ENCODE assay signal across 8 cellular contexts in genomic region chr14:74257988-74258704, GRCh38. TPM values are rescaled to one million over a fixed set of nuclear protein-coding genes. Genes with fewer than 3 reads are reported as not detected.
DNase-seq lines count a peak whose midpoint lies in the region; ATAC-seq and TF ChIP-seq lines count a peak whose summit lies in the region.

No MANE protein-coding gene starts in this region.

- H3K27me3 ChIP-seq in iPS DF 6.9 (ENCODE audit: control insufficient read depth, insufficient read depth, low read length) = peaks cover 3% of the 10 kb centered on the region; the same call in 1 of the 2 replicates
- peaks cover 51% of the 10 kb centered on the region for H3K27me3 ChIP-seq in smooth muscle cell (ENCODE audit: low read depth)

- intact Hi-C loops in activated CD8-positive, alpha-beta T cell treated with anti-CD3 and anti-CD28 coated beads for 36 hours (cut with micrococcal nuclease) = no loop called here

- H4K20me1 ChIP-seq in smooth muscle cell (ENCODE audit: low read depth) = no peaks in the 10 kb centered on the region

- peak overlapping the region; percentile 47 for H3K4me3 ChIP-seq in HFF-Myc (replicated peaks; ENCODE audit: low read depth, low read length)
- peak overlapping the region; percentile 48; the same call in 1 of the 2 replicates for H3K4me3 ChIP-seq in iPS DF 6.9 (ENCODE audit: low read length)
- H3K4me3 ChIP-seq in smooth muscle cell = peak overlapping the region; percentile 80

- H3K4me1 ChIP-seq in iPS DF 6.9 (ENCODE audit: control insufficient read depth, insufficient read depth, low read length) (no peaks in the 10 kb centered on the region), smooth muscle cell (ENCODE audit: low read depth) (peaks cover 5% of the 10 kb centered on the region)

- H3K27me3 Mint-ChIP-seq in activated CD8-positive, alpha-beta T cell treated with anti-CD3 and anti-CD28 coated beads for 36 hours = peaks cover 5% of the 10 kb centered on the region

- H3K27ac Mint-ChIP-seq in activated CD8-positive, alpha-beta T cell treated with anti-CD3 and anti-CD28 coated beads for 36 hours = no peak overlapping the region

- peak overlapping the region; percentile 100 for H3K4me2 ChIP-seq in smooth muscle cell

- H3K4me1 Mint-ChIP-seq in activated CD8-positive, alpha-beta T cell treated with anti-CD3 and anti-CD28 coated beads for 36 hours (ENCODE audit: low read depth) = peaks cover 7% of the 10 kb centered on the region

- H3K4me3 Mint-ChIP-seq in activated CD8-positive, alpha-beta T cell treated with anti-CD3 and anti-CD28 coated beads for 36 hours = peak overlapping the region; percentile 74

- H3K27ac ChIP-seq in iPS DF 6.9 (ENCODE audit: low read length) (no peak overlapping the region), smooth muscle cell (ENCODE audit: low read depth) (no peak overlapping the region)

- no peak for ATAC-seq in activated CD8-positive, alpha-beta T cell treated with anti-CD3 and anti-CD28 coated beads for 36 hours
- ATAC-seq in GM21381 (IDR thresholded peaks at IDR 0.05; ENCODE audit: unreplicated experiment) = no peak

- peak overlapping the region; percentile 79 for H2AFZ ChIP-seq in smooth muscle cell (ENCODE audit: low read depth)

- CTCF ChIA-PET in activated CD8-positive, alpha-beta T cell treated with anti-CD3 and anti-CD28 coated beads for 36 hours (lab: Charles Lee) = interaction anchor here (0.5 to 3.0 kb wide), 7 partner anchors 10 to 582 kb away, joined by 3 to 10 read pairs (median 3); no protein-coding TSS in a partner anchor

- WGBS in iPS DF 6.9 (ENCODE audit: insufficient coverage, insufficient read length) = no CpG with 5 or more reads among the region's 52 CpGs
- 9% methylated on average over 41 of the region's 52 CpGs for WGBS in smooth muscle cell (ENCODE audit: low lambda C conversion rate)

- DNase-seq in HFF-Myc (ENCODE audit: extremely low read depth, low read depth) = no peak
- no peak for DNase-seq in activated CD8-positive, alpha-beta T cell treated with anti-CD3 and anti-CD28 coated beads for 36 hours
- DNase-seq in iPS DF 6.9 (ENCODE audit: low read depth, low spot score) = no peak
- no peak for DNase-seq in smooth muscle cell (lab: John Stamatoyannopoulos, UW; ENCODE audit: unreplicated experiment)
- DNase-seq in NOMO-1 treated with dmso at 0.1 percent for 144 hours (lab: John Stamatoyannopoulos, UW; ENCODE audit: unreplicated experiment) = no peak
- no peak for DNase-seq in SHP77 treated with DMSO at 0.1 percent for 48 hours (lab: John Stamatoyannopoulos, UW)
- DNase-seq in NCI-H2196 treated with DMSO at 0.1 percent for 48 hours (lab: John Stamatoyannopoulos, UW; ENCODE audit: unreplicated experiment) = no peak

- no peaks in the 10 kb centered on the region for H3F3A ChIP-seq in smooth muscle cell (ENCODE audit: low read depth)

- no peaks in the 10 kb centered on the region for H3K36me3 Mint-ChIP-seq in activated CD8-positive, alpha-beta T cell treated with anti-CD3 and anti-CD28 coated beads for 36 hours (ENCODE audit: low read depth)

- POLR2A ChIA-PET in activated CD8-positive, alpha-beta T cell treated with anti-CD3 and anti-CD28 coated beads for 36 hours (lab: Charles Lee) = interaction anchor here (0.9 kb wide), 1 partner anchor 11 kb away, joined by 3 read pairs; no protein-coding TSS in a partner anchor

- no peaks in the 10 kb centered on the region for H3K9me3 Mint-ChIP-seq in activated CD8-positive, alpha-beta T cell treated with anti-CD3 and anti-CD28 coated beads for 36 hours

- no peak for TF ChIP-seq CTCF in HFF-Myc (IDR thresholded peaks at IDR 0.05; ENCODE audit: low read depth, low read length, missing control alignments)
- no peak for TF ChIP-seq CTCF in activated CD8-positive, alpha-beta T cell treated with anti-CD3 and anti-CD28 coated beads for 36 hours (IDR thresholded peaks at IDR 0.05)
- no peak for TF ChIP-seq CTCF in smooth muscle cell (IDR thresholded peaks at IDR 0.05; ENCODE audit: borderline replicate concordance, insufficient read depth, poor library complexity, severe bottlenecking)

- no peaks in the 10 kb centered on the region for H3K79me2 ChIP-seq in smooth muscle cell (ENCODE audit: low read depth)

- H3K36me3 ChIP-seq in iPS DF 6.9 (ENCODE audit: control insufficient read depth, insufficient read depth, low read length) = no peaks in the 10 kb centered on the region
- no peaks in the 10 kb centered on the region for H3K36me3 ChIP-seq in smooth muscle cell (ENCODE audit: low read depth)

- H3K9me3 ChIP-seq in iPS DF 6.9 (ENCODE audit: control insufficient read depth, insufficient read depth, low read length) (no peaks in the 10 kb centered on the region), smooth muscle cell (replicated peaks; ENCODE audit: low read depth) (no peaks in the 10 kb centered on the region)

- peak overlapping the region; percentile 33 for H3K9ac ChIP-seq in smooth muscle cell (ENCODE audit: low read depth)

RNA-seq across cellular contexts. Expression of gene VSX2, which starts 18.9 kb away (rescaled TPM):
- total RNA-seq in activated CD8-positive, alpha-beta T cell treated with anti-CD3 and anti-CD28 coated beads for 36 hours = not detected
- total RNA-seq in smooth muscle cell = not detected in 2 replicates
- polyA plus RNA-seq in smooth muscle cell = not detected in 2 replicates

RNA-seq across cellular contexts. Expression of gene ABCD4, which starts 44.6 kb away (rescaled TPM):
- 10 to 100 TPM; 44.6 to 46.0 TPM for total RNA-seq in activated CD8-positive, alpha-beta T cell treated with anti-CD3 and anti-CD28 coated beads for 36 hours
- total RNA-seq in smooth muscle cell = 19.3 and 28.0 TPM in 2 replicates
- polyA plus RNA-seq in smooth muscle cell = 33.8 and 46.3 TPM in 2 replicates
